Comparison of ENCODE assay signal across 13 cellular contexts in the genomic region with DNA sequence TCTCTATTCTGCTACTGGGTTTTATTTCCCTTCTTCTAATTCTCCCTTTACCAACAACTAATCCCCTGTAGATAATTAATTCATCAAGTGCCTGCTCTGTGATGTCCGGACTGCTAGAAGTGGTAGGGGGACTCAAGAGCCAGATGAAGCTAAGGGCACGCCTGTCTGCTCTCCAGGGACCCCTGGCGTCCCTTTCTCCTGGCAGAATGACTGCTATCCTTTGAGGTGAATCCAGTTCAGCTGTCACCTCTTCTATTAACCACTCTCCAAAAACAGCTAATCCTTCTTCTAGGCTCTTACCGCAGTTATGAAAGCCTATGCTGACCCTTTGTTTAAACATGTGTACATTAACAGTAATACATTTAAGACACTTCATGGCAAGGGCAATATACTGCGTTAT. TPM values are rescaled to one million over a fixed set of nuclear protein-coding genes. Genes with fewer than 3 reads are reported as not detected.
DNase-seq lines count a peak whose midpoint lies in the region; ATAC-seq and TF ChIP-seq lines count a peak whose summit lies in the region.
"Had no signal": no experiment of that assay in that cellular context is flagged by ENCODE, and none has a peak within 500 bp of the region (broad histone marks: within the 10 kb centered on the region; RNA-seq: fewer than 3 reads in every experiment).

No MANE protein-coding gene starts in this region.

- H2BK5ac ChIP-seq in mesendoderm (ENCODE audit: low read length) = no peak overlapping the region

- H3K9ac ChIP-seq in mesendoderm (ENCODE audit: low read length) = no peak overlapping the region

- no peaks in the 10 kb centered on the region for H3K79me2 ChIP-seq in mesendoderm (ENCODE audit: control insufficient read depth, insufficient read depth, low read length)

- ATAC-seq in lower lobe of right lung = no peak
- ATAC-seq in GM19397 (IDR thresholded peaks at IDR 0.05; ENCODE audit: unreplicated experiment) = no peak
- ATAC-seq: PC-3 had no signal

- peak overlapping the region; percentile 96 for H3K4me2 ChIP-seq in mesendoderm (ENCODE audit: low read length)

- no peak overlapping the region for H3K4ac ChIP-seq in mesendoderm (ENCODE audit: low read depth, low read length)

- H3K9me3 ChIP-seq in BE2C (no peaks in the 10 kb centered on the region), lower lobe of right lung (no peaks in the 10 kb centered on the region)

- H3K27me3 ChIP-seq in BE2C (no peaks in the 10 kb centered on the region), mesendoderm (ENCODE audit: insufficient read depth, low read length, poor library complexity) (no peaks in the 10 kb centered on the region), lower lobe of right lung (ENCODE audit: low read depth) (peaks cover 42% of the 10 kb centered on the region)

- no peak overlapping the region for H3K27ac ChIP-seq in mesendoderm (ENCODE audit: low read depth, low read length)
- no peak overlapping the region for H3K27ac ChIP-seq in lower lobe of right lung

- no peak overlapping the region for H4K8ac ChIP-seq in mesendoderm (ENCODE audit: low read depth, low read length)

- no peak overlapping the region for H4K5ac ChIP-seq in mesendoderm (ENCODE audit: low read length)

- H3K4me1 ChIP-seq in BE2C (no peaks in the 10 kb centered on the region), mesendoderm (ENCODE audit: control insufficient read depth, low read depth, low read length) (no peaks in the 10 kb centered on the region), lower lobe of right lung (peaks cover 15% of the 10 kb centered on the region)

- H2BK120ac ChIP-seq in mesendoderm (ENCODE audit: low read depth, low read length) = no peak overlapping the region

- peak; percentile 74 for TF ChIP-seq CTCF in BE2C (IDR thresholded peaks at IDR 0.05; ENCODE audit: low read depth, low read length)
- TF ChIP-seq CTCF in lower lobe of right lung (IDR thresholded peaks at IDR 0.05) = no peak

- WGBS in mesendoderm (ENCODE audit: extremely low coverage, insufficient coverage, low lambda C conversion rate) = no CpG with 5 or more reads among the region's 5 CpGs

- H3K79me1 ChIP-seq in mesendoderm (ENCODE audit: low read length) = no peaks in the 10 kb centered on the region

- POLR2A ChIA-PET in HEK293T (lab: Yijun Ruan, JAX) = interaction anchor here (0.7 to 2.0 kb wide), 3 partner anchors 9 to 51 kb away, joined by 3 to 6 read pairs (median 6); no protein-coding TSS in a partner anchor

- no peak overlapping the region for H3K18ac ChIP-seq in mesendoderm (ENCODE audit: low read length)

- H3K23ac ChIP-seq in mesendoderm (ENCODE audit: low read length) = no peak overlapping the region

- no peak overlapping the region for H3K56ac ChIP-seq in mesendoderm (ENCODE audit: low read length)

- intact Hi-C loops in lower lobe of right lung (cut with DNase I) = no loop called here

- peak; percentile 72 for DNase-seq in BE2C
- DNase-seq in HEK293T (ENCODE audit: extremely low spot score) = peak; percentile 12
- DNase-seq in SW480 (ENCODE audit: low spot score) = peak; percentile 8
- peak; percentile 82 for DNase-seq in mesendoderm
- DNase-seq in cerebellar cortex (ENCODE audit: low spot score) = no peak
- DNase-seq in lower lobe of right lung = no peak
- no peak for DNase-seq in activated effector memory CD4-positive, alpha-beta T cell treated with anti-CD3 and anti-CD28 coated beads, Interleukin-2, amount 50 U/mL, for 16 hours
- DNase-seq: activated CD8-positive, alpha-beta memory T cell treated with anti-CD3 and anti-CD28 coated beads for 24 hours; cerebellar nuclear complex; GF-D8; PC-3 had no signal

- H3K36me3 ChIP-seq in BE2C = peaks cover 15% of the 10 kb centered on the region
- H3K36me3 ChIP-seq in mesendoderm (ENCODE audit: control insufficient read depth, insufficient read depth, low read length) = no peaks in the 10 kb centered on the region
- H3K36me3 ChIP-seq in lower lobe of right lung = no peaks in the 10 kb centered on the region

- no peak overlapping the region for H2AK5ac ChIP-seq in mesendoderm (ENCODE audit: low read length)

- H3K4me3 ChIP-seq in BE2C (ENCODE audit: low read depth, low read length) (peak overlapping the region; percentile 83), mesendoderm (ENCODE audit: low read length) (no peak overlapping the region), lower lobe of right lung (no peak overlapping the region)

- CTCF ChIA-PET in HEK293T (lab: Yijun Ruan, JAX) = interaction anchor here (0.9 to 2.1 kb wide), 5 partner anchors 9 to 51 kb away, joined by 4 to 11 read pairs (median 5); no protein-coding TSS in a partner anchor

- no peak overlapping the region for H2BK15ac ChIP-seq in mesendoderm (replicated peaks; ENCODE audit: low read depth)

TF ChIP-seq in HEK293T, 16 proteins besides CTCF, POLR2A, EP300 and RAD21:
- no peak for TF ChIP-seq FOXK2 (IDR thresholded peaks at IDR 0.05)
- no peak for TF ChIP-seq FOXM1 (IDR thresholded peaks at IDR 0.05; ENCODE audit: borderline replicate concordance)
- TF ChIP-seq ZNF384 (IDR thresholded peaks at IDR 0.05) = no peak
- no peak for TF ChIP-seq SP1 (IDR thresholded peaks at IDR 0.05)
- no peak for TF ChIP-seq ELF4 (IDR thresholded peaks at IDR 0.05)
- TF ChIP-seq SUZ12 (IDR thresholded peaks at IDR 0.05) = no peak
- TF ChIP-seq TARDBP (IDR thresholded peaks at IDR 0.05) = no peak
- no peak for TF ChIP-seq LEF1 (IDR thresholded peaks at IDR 0.05; ENCODE audit: borderline replicate concordance)
- no peak for TF ChIP-seq FOXA1 (IDR thresholded peaks at IDR 0.05)
- TF ChIP-seq PKNOX1 (IDR thresholded peaks at IDR 0.05) = no peak
- no peak for TF ChIP-seq CTBP1 (IDR thresholded peaks at IDR 0.05; ENCODE audit: borderline replicate concordance)
- no peak for TF ChIP-seq HDGF (IDR thresholded peaks at IDR 0.05; ENCODE audit: borderline replicate concordance)
- no peak for TF ChIP-seq BHLHE40 (IDR thresholded peaks at IDR 0.05; ENCODE audit: borderline replicate concordance)
- no peak for TF ChIP-seq ARNT (IDR thresholded peaks at IDR 0.05)
- no peak for TF ChIP-seq L3MBTL2 (conservative IDR thresholded peaks at IDR 0.05)
- no peak for TF ChIP-seq NFRKB (IDR thresholded peaks at IDR 0.05)

RNA-seq across cellular contexts. Expression of gene CHRNA7, which starts 1.4 kb away (rescaled TPM):
- 39.7 TPM for polyA plus RNA-seq in BE2C (2012; ENCODE audit: insufficient read depth, insufficient read length, low read depth)
- 3.0 TPM for polyA plus RNA-seq in mesendoderm (2013, experiment 1 of 2)
- polyA plus RNA-seq in mesendoderm (2013, experiment 2 of 2) = 2.8 TPM
- 0.92 TPM for total RNA-seq in lower lobe of right lung
- total RNA-seq: activated naive CD4-positive, alpha-beta T cell treated with anti-CD3 and anti-CD28 coated beads for 36 hours had no signal

Comparison
In these comparisons a context has a peak if more than half of its experiments do, and no peak if none do; other contexts are left out.
1. DNase-seq: peak in BE2C (single experiment), HEK293T (single experiment), SW480 (single experiment) and mesendoderm (single experiment); none in cerebellar cortex (single experiment), lower lobe of right lung (single experiment) and activated effector memory CD4-positive, alpha-beta T cell treated with anti-CD3 and anti-CD28 coated beads, Interleukin-2, amount 50 U/mL, for 16 hours (single experiment).